Comparison of ENCODE assay signal across 20 cellular contexts in the genomic region with DNA sequence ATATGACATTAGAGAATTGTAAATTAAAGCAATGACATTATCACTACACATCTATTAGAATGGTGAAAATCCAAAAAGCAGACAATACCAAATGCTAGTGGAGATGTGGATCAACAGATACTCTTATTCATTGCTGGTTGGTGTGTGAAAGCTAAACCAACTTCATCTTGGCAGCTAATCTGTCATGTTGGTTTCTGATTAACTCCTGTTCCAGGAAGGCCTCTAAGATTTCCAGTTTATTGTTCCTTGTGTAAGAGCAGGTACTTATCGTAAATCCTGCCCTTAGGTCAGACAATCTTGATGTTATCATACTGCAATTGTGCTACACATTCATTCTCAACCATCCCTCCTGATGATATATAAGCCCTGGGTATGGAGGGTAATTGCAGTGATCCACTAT.
"Had no signal": no experiment of that assay in that cellular context is flagged by ENCODE, and none has a peak within 500 bp of the region (broad histone marks: within the 10 kb centered on the region; RNA-seq: fewer than 3 reads in every experiment).

No MANE protein-coding gene starts in this region.

- H3K36me3 ChIP-seq: left lung, neutrophil, pancreas, sigmoid colon, tibial artery, upper lobe of left lung had no signal

- H3K4me1 Mint-ChIP-seq: natural killer cell; stimulated activated memory B cell treated with anti-CD40 and anti-IgM and Interleukin-4, amounts not matched to agents 10 μg/mL and 1 μg/mL and 100 μg/mL, for 72 hours had no signal

- H3K27ac Mint-ChIP-seq: natural killer cell; stimulated activated memory B cell treated with anti-CD40 and anti-IgM and Interleukin-4, amounts not matched to agents 10 μg/mL and 1 μg/mL and 100 μg/mL, for 72 hours had no signal

- H3K27me3 ChIP-seq: left lung, neutrophil, sigmoid colon, testis, tibial artery, upper lobe of left lung had no signal

- H3K27ac ChIP-seq: dorsolateral prefrontal cortex, left lung, neutrophil, pancreas, sigmoid colon, testis, tibial artery, upper lobe of left lung had no signal

- H3K4me1 ChIP-seq: left lung, pancreas, sigmoid colon, testis, tibial artery, upper lobe of left lung had no signal

- ATAC-seq: left lung; natural killer cell; pancreas; stimulated activated memory B cell treated with anti-CD40 and anti-IgM and Interleukin-4, amounts not matched to agents 10 μg/mL and 1 μg/mL and 100 μg/mL, for 72 hours; stimulated activated naive CD8-positive, alpha-beta T cell treated with anti-CD3 and anti-CD28 coated beads, Interleukin-15, Interleukin-2, amounts not matched to agents 100 U/mL and 50 U/mL, for 24 hours had no signal

- H3K36me3 Mint-ChIP-seq: natural killer cell; stimulated activated memory B cell treated with anti-CD40 and anti-IgM and Interleukin-4, amounts not matched to agents 10 μg/mL and 1 μg/mL and 100 μg/mL, for 72 hours had no signal

- DNase-seq: cerebellar nuclear complex; dorsolateral prefrontal cortex; effector CD4-positive, alpha-beta T cell; left lung; mesendoderm; midbrain; natural killer cell; pancreas; stimulated activated CD4-positive, alpha-beta T cell treated with anti-CD3 and anti-CD28 coated beads, Interleukin-4, amount 100 ng/mL, for 4 hours; stimulated activated naive CD8-positive, alpha-beta T cell treated with anti-CD3 and anti-CD28 coated beads, Interleukin-15, Interleukin-2, amounts not matched to agents 100 U/mL and 50 U/mL, for 24 hours; substantia nigra; testis; tibial artery; upper lobe of left lung had no signal

- H3K27me3 Mint-ChIP-seq: stimulated activated memory B cell treated with anti-CD40 and anti-IgM and Interleukin-4, amounts not matched to agents 10 μg/mL and 1 μg/mL and 100 μg/mL, for 72 hours had no signal

- H3K9me3 ChIP-seq: left lung, neutrophil, pancreas, sigmoid colon, testis, tibial artery, upper lobe of left lung had no signal

- FAIRE-seq: frontal cortex, keratinocyte, urothelium cell line had no signal

- H3K4me3 ChIP-seq: dorsolateral prefrontal cortex, left lung, pancreas, sigmoid colon, testis, tibial artery, upper lobe of left lung had no signal

- H3K4me3 Mint-ChIP-seq: natural killer cell; stimulated activated memory B cell treated with anti-CD40 and anti-IgM and Interleukin-4, amounts not matched to agents 10 μg/mL and 1 μg/mL and 100 μg/mL, for 72 hours had no signal
